ENCODE assay signal across 2 cellular contexts in the genomic region with DNA sequence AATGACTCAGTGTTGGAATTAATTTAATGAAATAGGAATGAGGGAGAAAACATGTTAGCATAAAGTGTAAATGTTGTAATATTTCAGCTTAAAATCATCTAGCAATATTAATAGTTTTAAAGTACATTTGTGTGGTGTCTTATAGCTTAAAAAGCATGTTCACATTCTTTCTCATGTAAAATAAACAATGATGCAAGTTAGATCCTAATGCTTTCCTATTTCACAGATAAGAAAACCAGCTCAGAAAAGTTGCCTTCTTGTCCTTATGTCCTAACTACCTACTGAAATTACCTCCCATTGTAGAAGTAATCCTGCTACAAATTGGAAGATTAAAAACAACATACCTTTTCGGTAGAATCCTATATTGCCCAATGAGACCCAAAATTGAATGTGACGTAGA.
TF ChIP-seq lines count a peak whose summit lies in the region.

No MANE protein-coding gene starts in this region.

TF ChIP-seq in IMR-90, 13 proteins besides CTCF, POLR2A, EP300 and RAD21:
- TF ChIP-seq MXI1 (IDR thresholded peaks at IDR 0.05; ENCODE audit: borderline replicate concordance, low read depth, low read length), result no peak
- TF ChIP-seq CEBPB (IDR thresholded peaks at IDR 0.05; ENCODE audit: low read depth, low read length), result peak; percentile 54

TF ChIP-seq in K562, 482 proteins besides CTCF, POLR2A, EP300 and RAD21:
- no peak for TF ChIP-seq EP400 (IDR thresholded peaks at IDR 0.05)
- TF ChIP-seq CEBPG (CRISPR knock-in tag; IDR thresholded peaks at IDR 0.05), result no peak
- TF ChIP-seq CEBPG (tag; conservative IDR thresholded peaks at IDR 0.05 in 1 of 2, IDR thresholded peaks at IDR 0.05 in 1 of 2), result peak in 1 of 2 experiments; percentile 65; a peak in 2 of 4 replicates
